Comparison of ENCODE assay signal across 2 cellular contexts in the genomic region with DNA sequence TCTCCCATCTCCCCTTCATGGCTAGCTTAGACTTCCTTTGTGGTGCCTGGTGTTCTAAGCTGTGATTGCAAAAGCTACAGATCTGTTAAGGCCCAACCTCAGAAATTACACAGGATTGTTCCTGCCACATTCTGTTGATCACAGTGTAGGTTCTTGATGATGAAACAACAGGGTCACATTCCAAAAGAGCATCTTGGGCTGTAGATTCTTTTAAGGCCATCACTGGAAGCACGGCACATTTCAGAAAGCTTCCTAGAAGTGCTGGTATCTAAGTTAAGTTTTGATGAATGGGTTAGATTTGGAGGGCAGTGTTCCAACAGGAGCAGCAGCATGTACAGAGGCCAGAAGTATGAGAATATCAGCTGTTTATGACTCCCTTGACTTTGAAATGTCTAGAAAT.
TF ChIP-seq lines count a peak whose summit lies in the region.

No MANE protein-coding gene starts in this region.

TF ChIP-seq in GM12891, 5 proteins besides CTCF, POLR2A, EP300 and RAD21 (continued from another document):
- TF ChIP-seq TAF1 (IDR thresholded peaks at IDR 0.05; ENCODE audit: low read depth, low read length) (no peak), POLR2AphosphoS5 (IDR thresholded peaks at IDR 0.05; ENCODE audit: low read depth, low read length) (no peak), PAX5 (IDR thresholded peaks at IDR 0.05; ENCODE audit: insufficient read depth, low read length, severe bottlenecking) (no peak), POU2F2 (IDR thresholded peaks at IDR 0.05; ENCODE audit: low read depth, low read length) (no peak)

TF ChIP-seq in GM23338, 12 proteins besides CTCF, POLR2A, EP300 and RAD21:
- TF ChIP-seq ETS1 (IDR thresholded peaks at IDR 0.05) (no peak), ZNF331 (CRISPR knock-in tag; IDR thresholded peaks at IDR 0.05; ENCODE audit: low read depth) (no peak), NANOG (IDR thresholded peaks at IDR 0.05; ENCODE audit: borderline replicate concordance) (no peak)
TF ChIP-seq in GM23338: peak in this region for 0.
